1 cellular context compared by ENCODE assay signal in the genomic region with DNA sequence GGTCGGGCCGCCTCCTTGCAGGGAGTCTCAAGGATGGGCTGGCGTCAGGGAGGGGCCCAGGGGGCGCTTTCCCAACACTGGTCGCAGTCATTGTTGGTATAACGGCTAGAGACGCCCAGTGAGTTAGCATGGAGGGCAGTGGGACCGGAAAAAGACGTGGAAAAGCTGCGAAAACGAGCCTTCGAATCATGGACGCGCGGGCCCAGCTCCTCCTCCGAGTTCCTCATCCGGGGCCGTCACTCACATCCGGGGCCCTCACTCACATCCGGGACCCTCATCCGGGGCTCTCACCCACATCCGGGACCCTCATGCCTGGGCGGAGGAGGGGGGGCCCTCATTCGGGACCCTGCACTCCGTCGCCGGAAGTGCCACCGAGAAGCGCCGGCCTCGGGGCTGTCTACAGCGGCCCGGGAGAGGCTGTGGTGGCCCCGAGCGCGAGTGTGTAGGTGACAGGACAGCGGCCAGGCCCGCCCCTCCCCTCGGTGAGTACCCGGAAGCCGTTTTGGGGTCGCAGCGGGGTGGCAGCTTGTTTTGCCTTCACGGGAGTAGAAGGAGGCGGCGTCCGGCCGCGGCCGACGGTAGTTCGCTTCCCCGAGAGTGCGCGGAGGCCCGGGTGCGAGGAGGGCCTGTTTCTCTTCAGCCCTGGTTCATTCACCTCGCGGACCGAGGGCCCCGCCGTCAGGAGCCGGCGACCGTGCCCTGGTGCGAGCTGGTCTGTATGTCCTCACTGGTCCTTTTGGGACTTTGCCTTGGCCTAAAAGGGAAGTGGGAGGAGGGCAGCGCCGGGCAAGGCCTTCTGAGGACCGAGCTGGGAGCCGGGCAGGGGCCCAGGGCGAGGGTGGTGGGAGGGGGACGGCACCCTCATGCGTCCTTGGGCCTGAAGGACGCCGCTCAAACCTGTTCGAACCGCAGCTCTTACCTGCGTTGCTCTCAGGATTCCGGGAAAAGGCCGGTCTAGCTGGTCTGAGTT.
TF ChIP-seq lines count a peak whose summit lies in the region.

A gene with protein sequence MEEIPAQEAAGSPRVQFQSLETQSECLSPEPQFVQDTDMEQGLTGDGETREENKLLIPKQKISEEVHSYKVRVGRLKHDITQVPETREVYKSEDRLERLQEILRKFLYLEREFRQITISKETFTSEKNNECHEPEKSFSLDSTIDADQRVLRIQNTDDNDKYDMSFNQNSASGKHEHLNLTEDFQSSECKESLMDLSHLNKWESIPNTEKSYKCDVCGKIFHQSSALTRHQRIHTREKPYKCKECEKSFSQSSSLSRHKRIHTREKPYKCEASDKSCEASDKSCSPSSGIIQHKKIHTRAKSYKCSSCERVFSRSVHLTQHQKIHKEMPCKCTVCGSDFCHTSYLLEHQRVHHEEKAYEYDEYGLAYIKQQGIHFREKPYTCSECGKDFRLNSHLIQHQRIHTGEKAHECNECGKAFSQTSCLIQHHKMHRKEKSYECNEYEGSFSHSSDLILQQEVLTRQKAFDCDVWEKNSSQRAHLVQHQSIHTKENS (plus strand): TSS at position 337 of the 970 bp plus-strand sequence. CDS start 1,918 bp downstream, outside the sequence.

TF ChIP-seq in WTC11, 78 proteins besides CTCF, POLR2A, EP300 and RAD21 (continued from another document):
- TF ChIP-seq NFYB (CRISPR knock-in tag; conservative IDR thresholded peaks at IDR 0.05; ENCODE audit: low read depth) (no peak), ZNF121 (CRISPR knock-in tag; IDR thresholded peaks at IDR 0.05) (no peak), E2F1 (CRISPR knock-in tag; IDR thresholded peaks at IDR 0.05) (peak; percentile 58; the same call in 1 of the 2 replicates), GTF2I (CRISPR knock-in tag; conservative IDR thresholded peaks at IDR 0.05) (0 out of 2 replicates have a peak, but pooled peaks have one; percentile 45), SMAD3 (CRISPR knock-in tag; IDR thresholded peaks at IDR 0.05; ENCODE audit: borderline replicate concordance) (0 out of 2 replicates have a peak, but pooled peaks have one; percentile 14), ARID4B (CRISPR knock-in tag; IDR thresholded peaks at IDR 0.05; ENCODE audit: borderline replicate concordance) (peak; percentile 93; the same call in 1 of the 2 replicates)
- TF ChIP-seq, protein P1, sequence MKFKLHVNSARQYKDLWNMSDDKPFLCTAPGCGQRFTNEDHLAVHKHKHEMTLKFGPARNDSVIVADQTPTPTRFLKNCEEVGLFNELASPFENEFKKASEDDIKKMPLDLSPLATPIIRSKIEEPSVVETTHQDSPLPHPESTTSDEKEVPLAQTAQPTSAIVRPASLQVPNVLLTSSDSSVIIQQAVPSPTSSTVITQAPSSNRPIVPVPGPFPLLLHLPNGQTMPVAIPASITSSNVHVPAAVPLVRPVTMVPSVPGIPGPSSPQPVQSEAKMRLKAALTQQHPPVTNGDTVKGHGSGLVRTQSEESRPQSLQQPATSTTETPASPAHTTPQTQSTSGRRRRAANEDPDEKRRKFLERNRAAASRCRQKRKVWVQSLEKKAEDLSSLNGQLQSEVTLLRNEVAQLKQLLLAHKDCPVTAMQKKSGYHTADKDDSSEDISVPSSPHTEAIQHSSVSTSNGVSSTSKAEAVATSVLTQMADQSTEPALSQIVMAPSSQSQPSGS (CRISPR knock-in tag; IDR thresholded peaks at IDR 0.05; ENCODE audit: borderline replicate concordance, low read depth): no peak
TF ChIP-seq in WTC11: peak in this region for 17.
